In the genomic region with DNA sequence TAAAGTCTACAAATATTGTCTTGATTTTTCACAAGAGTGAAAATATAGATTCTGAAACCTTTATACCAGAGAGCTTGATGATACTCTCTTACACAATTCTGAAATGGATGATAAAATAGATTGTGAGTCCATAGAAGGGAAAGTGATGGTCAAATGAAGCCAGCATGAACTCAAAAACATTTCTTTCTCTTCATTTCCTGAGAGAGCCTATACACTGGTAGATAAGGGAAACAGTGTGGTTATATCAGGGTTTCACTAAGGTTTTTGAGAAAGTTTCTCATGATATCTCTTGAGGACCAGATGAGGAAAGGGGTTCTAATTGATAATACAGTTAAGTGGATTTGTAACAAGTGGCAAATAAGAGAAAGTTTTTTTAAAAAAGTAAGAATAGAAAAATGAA, we compare ENCODE assay signal across 20 cellular contexts.
DNase-seq lines count a peak whose midpoint lies in the region; ATAC-seq and TF ChIP-seq lines count a peak whose summit lies in the region.
"Had no signal": no experiment of that assay in that cellular context is flagged by ENCODE, and none has a peak within 500 bp of the region (broad histone marks: within the 10 kb centered on the region; RNA-seq: fewer than 3 reads in every experiment).

No MANE protein-coding gene starts in this region.

- H3K9me3 ChIP-seq in Loucy (ENCODE audit: insufficient read depth, low read depth, low read length), result no peaks in the 10 kb centered on the region
- H3K9me3 ChIP-seq: esophagus muscularis mucosa, MG63, vagina had no signal

- H3K27ac Mint-ChIP-seq in stimulated activated naive CD8-positive, alpha-beta T cell treated with anti-CD3 and anti-CD28 coated beads, Interleukin-15, amount 100 ng/mL, for 72 hours, result no peak overlapping the region
- H3K27ac Mint-ChIP-seq: immature natural killer cell had no signal

- no peak overlapping the region for H3K4me3 Mint-ChIP-seq in stimulated activated naive CD8-positive, alpha-beta T cell treated with anti-CD3 and anti-CD28 coated beads, Interleukin-15, amount 100 ng/mL, for 72 hours
- H3K4me3 Mint-ChIP-seq: activated T-cell treated with anti-CD3 and anti-CD28 coated beads, Interleukin-2, amount 50 U/mL, for 4 hours; immature natural killer cell; neural crest cell had no signal

- peaks cover 6% of the 10 kb centered on the region for H3K4me1 Mint-ChIP-seq in stimulated activated naive CD8-positive, alpha-beta T cell treated with anti-CD3 and anti-CD28 coated beads, Interleukin-15, amount 100 ng/mL, for 72 hours
- H3K4me1 Mint-ChIP-seq: immature natural killer cell, neural crest cell had no signal

- H3K79me2 ChIP-seq in Loucy (ENCODE audit: insufficient read depth, low read length), result no peaks in the 10 kb centered on the region

- no peaks in the 10 kb centered on the region for H4K20me1 ChIP-seq in Loucy (ENCODE audit: insufficient read depth, low read length, poor library complexity, severe bottlenecking)

- no peak for DNase-seq in stimulated activated naive CD8-positive, alpha-beta T cell treated with anti-CD3 and anti-CD28 coated beads, Interleukin-15, amount 100 ng/mL, for 72 hours
- no peak for DNase-seq in left lobe of liver (ENCODE audit: low spot score)
- DNase-seq in H7, result no peak
- DNase-seq in NCI-H82 treated with DMSO at 0.1 percent for 48 hours (lab: John Stamatoyannopoulos, UW; ENCODE audit: unreplicated experiment), result no peak
- DNase-seq: activated CD4-positive, alpha-beta T cell treated with anti-CD3 and anti-CD28 coated beads, Interleukin-2, amount 50 U/mL, for 48 hours; activated T-cell treated with anti-CD3 and anti-CD28 coated beads, Interleukin-2, amount 50 U/mL, for 4 hours; EL; immature natural killer cell; MG63; NCI-H187; NCI-H446; retina; SIG-M5 had no signal

- no peaks in the 10 kb centered on the region for H3K27me3 Mint-ChIP-seq in stimulated activated naive CD8-positive, alpha-beta T cell treated with anti-CD3 and anti-CD28 coated beads, Interleukin-15, amount 100 ng/mL, for 72 hours

- no peaks in the 10 kb centered on the region for H3K27me3 ChIP-seq in Loucy (ENCODE audit: insufficient read depth, low read length, poor library complexity, severe bottlenecking)
- no peaks in the 10 kb centered on the region for H3K27me3 ChIP-seq in H7 (ENCODE audit: control insufficient read depth, insufficient read depth, low read length)
- H3K27me3 ChIP-seq: esophagus muscularis mucosa, MG63, vagina had no signal

- H3K9me3 Mint-ChIP-seq in stimulated activated naive CD8-positive, alpha-beta T cell treated with anti-CD3 and anti-CD28 coated beads, Interleukin-15, amount 100 ng/mL, for 72 hours, result no peaks in the 10 kb centered on the region
- H3K9me3 Mint-ChIP-seq: activated T-cell treated with anti-CD3 and anti-CD28 coated beads, Interleukin-2, amount 50 U/mL, for 4 hours; immature natural killer cell; neural crest cell had no signal

- ATAC-seq in GM18858 (IDR thresholded peaks at IDR 0.05; ENCODE audit: unreplicated experiment), result peak; percentile 70
- peak; percentile 66 for ATAC-seq in GM21515 (IDR thresholded peaks at IDR 0.05; ENCODE audit: unreplicated experiment)
- ATAC-seq in HG03097 (IDR thresholded peaks at IDR 0.05; ENCODE audit: low FRiP score, unreplicated experiment), result peak; percentile 65
- ATAC-seq in stimulated activated naive CD8-positive, alpha-beta T cell treated with anti-CD3 and anti-CD28 coated beads, Interleukin-15, amount 100 ng/mL, for 72 hours, result no peak
- ATAC-seq in left lobe of liver, result no peak
- ATAC-seq: activated T-cell treated with anti-CD3 and anti-CD28 coated beads, Interleukin-2, amount 50 U/mL, for 4 hours had no signal

- no peak for TF ChIP-seq CTCF in Loucy (conservative IDR thresholded peaks at IDR 0.05; ENCODE audit: low read length)

- no peaks in the 10 kb centered on the region for H3K36me3 ChIP-seq in Loucy (ENCODE audit: insufficient read depth, low read length)
- no peaks in the 10 kb centered on the region for H3K36me3 ChIP-seq in H7 (replicated peaks; ENCODE audit: control insufficient read depth, insufficient read depth, low read length)
- H3K36me3 ChIP-seq: esophagus muscularis mucosa, MG63, vagina had no signal

- peaks cover 51% of the 10 kb centered on the region for H3K4me1 ChIP-seq in Loucy (ENCODE audit: insufficient read depth, low read length, poor library complexity, severe bottlenecking)
- H3K4me1 ChIP-seq: vagina had no signal

- peak overlapping the region; percentile 67 for H3K4me2 ChIP-seq in Loucy (ENCODE audit: low read depth, low read length, poor library complexity, severe bottlenecking)

- H3K4me3 ChIP-seq in Loucy (ENCODE audit: low read length, poor library complexity, severe bottlenecking), result peak overlapping the region; percentile 35
- no peak overlapping the region for H3K4me3 ChIP-seq in H7 (ENCODE audit: insufficient read depth, low read depth, low read length)
- H3K4me3 ChIP-seq: esophagus muscularis mucosa, MG63, vagina had no signal

- H3F3A ChIP-seq in Loucy (ENCODE audit: low read depth), result peaks cover 11% of the 10 kb centered on the region; the same call in 1 of the 2 replicates

- no peaks in the 10 kb centered on the region for H3K9me2 ChIP-seq in Loucy (replicated peaks; ENCODE audit: low read depth, low read length)

- no peak overlapping the region for H3K9ac ChIP-seq in Loucy (ENCODE audit: low read depth, low read length, poor library complexity, severe bottlenecking)

- H2AFZ ChIP-seq in Loucy (ENCODE audit: low read length), result no peak overlapping the region

Comparison
In these comparisons a context has a peak if more than half of its experiments do, and no peak if none do; other contexts are left out.
1. ATAC-seq: peak in GM18858 (single experiment), GM21515 (single experiment) and HG03097 (single experiment); none in stimulated activated naive CD8-positive, alpha-beta T cell treated with anti-CD3 and anti-CD28 coated beads, Interleukin-15, amount 100 ng/mL, for 72 hours (single experiment) and left lobe of liver (single experiment).